Comparison of ENCODE assay signal across 21 cellular contexts in genomic region chr12:131918311-131919050, GRCh38. TPM values are rescaled to one million over a fixed set of nuclear protein-coding genes. Genes with fewer than 3 reads are reported as not detected.
DNase-seq lines count a peak whose midpoint lies in the region; ATAC-seq and TF ChIP-seq lines count a peak whose summit lies in the region.
"Had no signal": no experiment of that assay in that cellular context is flagged by ENCODE, and none has a peak within 500 bp of the region (broad histone marks: within the 10 kb centered on the region; RNA-seq: fewer than 3 reads in every experiment).

No MANE protein-coding gene starts in this region.

- H2BK120ac ChIP-seq in IMR-90 (ENCODE audit: low read depth, low read length), result no peak overlapping the region

- H3K14ac ChIP-seq in IMR-90 (replicated peaks; ENCODE audit: low read depth, low read length), result no peak overlapping the region

- peak overlapping the region; percentile 50 for H2BK5ac ChIP-seq in IMR-90 (ENCODE audit: low read depth, low read length, poor library complexity, severe bottlenecking)

- DNase-seq in GM06990 (ENCODE audit: extremely low read depth, insufficient read length) (peak; percentile 2), IMR-90 (no peak), glutamatergic neuron (peak; percentile 41), activated gamma-delta T cell (lab: John Stamatoyannopoulos, UW) (no peak)
- DNase-seq in stimulated activated naive CD4-positive, alpha-beta T cell treated with Interleukin-2 at 50 U/mL for 16 hours (lab: John Stamatoyannopoulos, UW), result no peak
- DNase-seq: ACHN, AML-193, DMS79, GM23248, Kasumi-1, MG63, NCI-H1048, NCI-H1436, NCI-H2029, NCI-H345, NCI-H524 treated with DMSO at 0.1 percent for 48 hours, SHP77 had no signal

- WGBS in IMR-90 (ENCODE audit: extremely low coverage in 2 of 2, insufficient read length in 1 of 2), 2 experiments, result 97% methylated on average over 7 of the region's 20 CpGs; no CpG with 5 or more reads in 1 of the 2 experiments

- H3K9ac ChIP-seq in IMR-90 (ENCODE audit: low read depth, low read length), result no peak overlapping the region
- H3K9ac ChIP-seq: GM23248 had no signal

- peaks cover 10% of the 10 kb centered on the region for H3K27me3 Mint-ChIP-seq in glutamatergic neuron (ENCODE audit: unreplicated experiment)
- no peaks in the 10 kb centered on the region for H3K27me3 Mint-ChIP-seq in stimulated activated memory B cell treated with anti-CD40 and anti-IgM and Interleukin-4, amounts not matched to agents 10 μg/mL and 1 μg/mL and 100 μg/mL, for 72 hours

- peaks cover 4% of the 10 kb centered on the region for H3K4me1 Mint-ChIP-seq in glutamatergic neuron (ENCODE audit: low read depth, unreplicated experiment)
- peaks cover 11% of the 10 kb centered on the region for H3K4me1 Mint-ChIP-seq in stimulated activated memory B cell treated with anti-CD40 and anti-IgM and Interleukin-4, amounts not matched to agents 10 μg/mL and 1 μg/mL and 100 μg/mL, for 72 hours

- no peak overlapping the region for H2BK20ac ChIP-seq in IMR-90 (ENCODE audit: low read depth, low read length)

- H3K79me1 ChIP-seq in IMR-90 (ENCODE audit: low read depth in 1 of 2, low read length in 2 of 2), result 0 out of 4 replicates have a peak, but pooled peaks cover 0 to 4% of the 10 kb centered on the region in 2 experiments

- no peak overlapping the region for H3K4me2 ChIP-seq in IMR-90 (ENCODE audit: low read depth, low read length)

- no peak overlapping the region for H3K4me3 Mint-ChIP-seq in glutamatergic neuron (ENCODE audit: unreplicated experiment)
- H3K4me3 Mint-ChIP-seq in stimulated activated memory B cell treated with anti-CD40 and anti-IgM and Interleukin-4, amounts not matched to agents 10 μg/mL and 1 μg/mL and 100 μg/mL, for 72 hours, result no peak overlapping the region

- H3K27ac ChIP-seq in IMR-90 (ENCODE audit: insufficient read depth, low read length), result no peak overlapping the region
- H3K27ac ChIP-seq: C4-2B, GM23248, SK-N-MC had no signal

- H4K5ac ChIP-seq in IMR-90 (ENCODE audit: low read depth, low read length), result no peak overlapping the region

- no peaks in the 10 kb centered on the region for H3K9me3 ChIP-seq in IMR-90 (ENCODE audit: control insufficient read depth, insufficient read depth, low read length)
- H3K9me3 ChIP-seq: MG63 had no signal

- H2BK15ac ChIP-seq in IMR-90 (ENCODE audit: low read depth, low read length), result no peak overlapping the region

- H3K4ac ChIP-seq in IMR-90 (ENCODE audit: low read depth, low read length), result no peak overlapping the region

- no peak overlapping the region for H3K18ac ChIP-seq in IMR-90 (ENCODE audit: low read depth, low read length)

- no peaks in the 10 kb centered on the region for H3K9me1 ChIP-seq in IMR-90 (ENCODE audit: insufficient read depth, low read length)

- no peaks in the 10 kb centered on the region for H3K27me3 ChIP-seq in GM06990 (replicated peaks; ENCODE audit: control insufficient read depth, insufficient read depth, low read length)
- no peaks in the 10 kb centered on the region for H3K27me3 ChIP-seq in IMR-90 (ENCODE audit: control insufficient read depth, insufficient read depth, low read length)
- H3K27me3 ChIP-seq: MG63 had no signal

- dilution Hi-C loops in IMR-90 (cut with HindIII; ENCODE audit: low sequenced_read_pairs, unreplicated experiment), result no loop called here

- H2AK9ac ChIP-seq in IMR-90 (replicated peaks; ENCODE audit: low read depth, low read length, poor library complexity), result peak overlapping the region; percentile 42

- H3K36me3 ChIP-seq in GM06990 (ENCODE audit: control insufficient read depth, insufficient read depth, low read length) (peaks cover 4% of the 10 kb centered on the region), IMR-90 (ENCODE audit: control insufficient read depth, insufficient read depth, low read length) (peaks cover 72% of the 10 kb centered on the region)

- no peak overlapping the region for H2AK5ac ChIP-seq in IMR-90 (ENCODE audit: low read depth, low read length)

- H3K9me3 Mint-ChIP-seq in glutamatergic neuron (ENCODE audit: unreplicated experiment), result peaks cover 1% of the 10 kb centered on the region
- H3K9me3 Mint-ChIP-seq in stimulated activated memory B cell treated with anti-CD40 and anti-IgM and Interleukin-4, amounts not matched to agents 10 μg/mL and 1 μg/mL and 100 μg/mL, for 72 hours, result no peaks in the 10 kb centered on the region

- BruUV-seq in IMR-90 (replicated peaks; lab: Mats Ljungman, UMichigan), result no TSS peak

- no peak for TF ChIP-seq POLR2A in IMR-90 (IDR thresholded peaks at IDR 0.05; ENCODE audit: low read depth, low read length)

- H3K23ac ChIP-seq in IMR-90 (ENCODE audit: low read depth, low read length), result no peak overlapping the region

- no peak overlapping the region for H4K91ac ChIP-seq in IMR-90 (ENCODE audit: insufficient read depth, low read depth, low read length)

- H2AFZ ChIP-seq in IMR-90 (replicated peaks; ENCODE audit: low read length, poor library complexity), result no peak overlapping the region
- H2AFZ ChIP-seq: GM23248 had no signal

- ATAC-seq in IMR-90 (ENCODE audit: low read depth), result no peak
- peak; percentile 84 for ATAC-seq in stimulated activated memory B cell treated with anti-CD40 and anti-IgM and Interleukin-4, amounts not matched to agents 10 μg/mL and 1 μg/mL and 100 μg/mL, for 72 hours
- no peak for ATAC-seq in HG03135 (IDR thresholded peaks at IDR 0.05; ENCODE audit: unreplicated experiment)

- H4K20me1 ChIP-seq in IMR-90 (ENCODE audit: insufficient read depth, low read length), result no peaks in the 10 kb centered on the region

- no peak overlapping the region for H4K8ac ChIP-seq in IMR-90 (ENCODE audit: low read depth in 2 of 2, low read length in 2 of 2)

- POLR2A ChIA-PET in IMR-90 (lab: Charles Lee; ENCODE audit: unreplicated experiment), result interaction anchor here (0.6 kb wide), 1 partner anchor 91 kb away, joined by 3 read pairs; no protein-coding TSS in a partner anchor

- H3K4me1 ChIP-seq in IMR-90 (ENCODE audit: control insufficient read depth, insufficient read depth, low read length), result no peaks in the 10 kb centered on the region

- CTCF ChIA-PET in IMR-90 (lab: Yijun Ruan, JAX), result no interaction called here

- H3K27ac Mint-ChIP-seq in glutamatergic neuron (ENCODE audit: unreplicated experiment), result no peak overlapping the region
- H3K27ac Mint-ChIP-seq in stimulated activated memory B cell treated with anti-CD40 and anti-IgM and Interleukin-4, amounts not matched to agents 10 μg/mL and 1 μg/mL and 100 μg/mL, for 72 hours, result no peak overlapping the region

- in situ Hi-C loops in IMR-90 (cut with MboI; ENCODE audit: low sequenced_read_pairs), result no loop called here

- no peak overlapping the region for H3K56ac ChIP-seq in IMR-90 (ENCODE audit: extremely low read depth, insufficient read depth, low read length)

- H3K4me3 ChIP-seq in GM06990 (replicated peaks; ENCODE audit: low read depth, low read length) (no peak overlapping the region), IMR-90 (ENCODE audit: insufficient read depth, low read depth, low read length) (no peak overlapping the region)
- H3K4me3 ChIP-seq: GM23248, MG63, SK-N-MC had no signal

- no peaks in the 10 kb centered on the region for H3K36me3 Mint-ChIP-seq in glutamatergic neuron (ENCODE audit: unreplicated experiment)
- peaks cover 26% of the 10 kb centered on the region for H3K36me3 Mint-ChIP-seq in stimulated activated memory B cell treated with anti-CD40 and anti-IgM and Interleukin-4, amounts not matched to agents 10 μg/mL and 1 μg/mL and 100 μg/mL, for 72 hours

- no peak for TF ChIP-seq RAD21 in IMR-90 (IDR thresholded peaks at IDR 0.05; ENCODE audit: low read length)

- no peak for TF ChIP-seq CTCF in GM06990 (IDR thresholded peaks at IDR 0.05; ENCODE audit: insufficient read depth, low read length, poor library complexity, severe bottlenecking)
- no peak for TF ChIP-seq CTCF in IMR-90 (conservative IDR thresholded peaks at IDR 0.05; ENCODE audit: low read depth, low read length)
- TF ChIP-seq CTCF in glutamatergic neuron (IDR thresholded peaks at IDR 0.05; ENCODE audit: partially characterized antibody, unreplicated experiment), result no peak

- intact Hi-C loops in IMR-90 (cut with micrococcal nuclease), result no loop called here

TF ChIP-seq in IMR-90, 13 proteins besides CTCF, POLR2A, EP300 and RAD21 (continues in another document):
- TF ChIP-seq BHLHE40 (IDR thresholded peaks at IDR 0.05; ENCODE audit: low read depth, low read length) (no peak), MAZ (IDR thresholded peaks at IDR 0.05; ENCODE audit: borderline replicate concordance, low read depth, low read length) (no peak), CEBPB (IDR thresholded peaks at IDR 0.05; ENCODE audit: low read depth, low read length) (no peak), ELK1 (IDR thresholded peaks at IDR 0.05; ENCODE audit: borderline replicate concordance, low read depth, low read length) (no peak), SMC3 (IDR thresholded peaks at IDR 0.05; ENCODE audit: low read depth, low read length) (no peak), FOS (IDR thresholded peaks at IDR 0.05; ENCODE audit: low read depth, low read length) (no peak), MAFK (IDR thresholded peaks at IDR 0.05; ENCODE audit: low read depth, low read length) (no peak), RCOR1 (IDR thresholded peaks at IDR 0.05; ENCODE audit: insufficient replicate concordance, low read length) (no peak)

RNA-seq across cellular contexts. Expression of gene PUS1, which starts 10.6 kb away (rescaled TPM):
- total RNA-seq in IMR-90 (2012; rRNA removed) (11.4 and 14.0 TPM in 2 replicates), glutamatergic neuron (ENCODE audit: unreplicated experiment) (28.1 TPM)
- polyA plus RNA-seq in IMR-90 (2012; rRNA removed), result 33.1 and 36.7 TPM in 2 replicates
- 28.6 and 35.9 TPM in 2 replicates for polyA plus RNA-seq in IMR-90 (2012; cell fraction: cytosol; rRNA removed)
- 86.5 and 151 TPM in 2 replicates for polyA plus RNA-seq in IMR-90 (2012; cell fraction: nucleus; rRNA removed; ENCODE audit: low replicate concordance)

RNA-seq across cellular contexts. Expression of gene ULK1, which starts 24.1 kb away (rescaled TPM):
- total RNA-seq in IMR-90 (2012; rRNA removed) (1.8 and 1.9 TPM in 2 replicates), glutamatergic neuron (ENCODE audit: unreplicated experiment) (168 TPM)
- 19.2 and 20.0 TPM in 2 replicates for polyA plus RNA-seq in IMR-90 (2012; rRNA removed)
- polyA plus RNA-seq in IMR-90 (2012; cell fraction: cytosol; rRNA removed), result 7.8 and 17.2 TPM in 2 replicates
- 80.3 and 166 TPM in 2 replicates for polyA plus RNA-seq in IMR-90 (2012; cell fraction: nucleus; rRNA removed; ENCODE audit: low replicate concordance)

RNA-seq across cellular contexts. Expression of gene EP400, which starts 31.3 kb away (rescaled TPM):
- total RNA-seq in IMR-90 (2012; rRNA removed) (4.3 and 5.3 TPM in 2 replicates), glutamatergic neuron (ENCODE audit: unreplicated experiment) (85.8 TPM)
- polyA plus RNA-seq in IMR-90 (2012; rRNA removed), result 10.3 and 11.4 TPM in 2 replicates
- polyA plus RNA-seq in IMR-90 (2012; cell fraction: cytosol; rRNA removed), result 5.7 and 6.6 TPM in 2 replicates
- polyA plus RNA-seq in IMR-90 (2012; cell fraction: nucleus; rRNA removed; ENCODE audit: low replicate concordance), result 20.1 and 26.9 TPM in 2 replicates

Comparison
In these comparisons a context has a peak if more than half of its experiments do, and no peak if none do; other contexts are left out.
1. DNase-seq: peak in GM06990 (single experiment) and glutamatergic neuron (single experiment); none in IMR-90 (single experiment), stimulated activated naive CD4-positive, alpha-beta T cell treated with Interleukin-2 at 50 U/mL for 16 hours (single experiment) and activated gamma-delta T cell (single experiment).
2. RNA of gene ULK1, which starts 24.1 kb away (total RNA-seq): 168 TPM in glutamatergic neuron (single experiment); 1.8 to 1.9 TPM in IMR-90; every median in the first group is over 10 times any median in the second.
3. RNA of gene EP400, which starts 31.3 kb away (total RNA-seq): 85.8 TPM in glutamatergic neuron (single experiment); 4.3 to 5.3 TPM in IMR-90; every median in the first group is over 10 times any median in the second.